ENCODE assay signal across 7 cellular contexts in the genomic region with DNA sequence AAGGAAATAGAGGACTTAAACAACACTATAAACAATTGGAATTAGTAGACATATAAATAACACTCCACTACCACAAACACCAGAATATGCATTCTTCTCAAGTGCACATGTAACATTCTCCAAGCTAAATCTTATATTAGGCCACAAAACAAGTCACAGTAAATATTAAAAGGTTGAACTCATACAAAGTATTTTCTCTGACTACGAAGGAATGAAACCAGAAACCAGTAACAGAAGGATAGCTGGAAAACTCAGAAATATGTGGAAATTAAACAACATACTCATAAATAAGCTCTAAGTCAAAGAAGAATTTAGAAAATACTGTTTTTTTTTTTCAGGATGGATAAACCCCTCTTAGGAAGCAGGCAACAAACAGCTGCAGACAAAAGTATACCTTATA.
"Had no signal": no experiment of that assay in that cellular context is flagged by ENCODE, and none has a peak within 500 bp of the region (broad histone marks: within the 10 kb centered on the region; RNA-seq: fewer than 3 reads in every experiment).

No MANE protein-coding gene starts in this region.

- H3K27ac ChIP-seq: HL-60 had no signal

- H3K4me3 Mint-ChIP-seq: IgD-negative memory B cell had no signal

- H3K4me3 ChIP-seq: K562 had no signal

- FAIRE-seq: HepG2, HTR-8/SVneo, K562 had no signal

- DNase-seq: KBM-7, KG1 had no signal

- ATAC-seq: HepG2, K562 had no signal

- H3K27me3 Mint-ChIP-seq: IgD-negative memory B cell had no signal

- H3K27ac Mint-ChIP-seq: IgD-negative memory B cell had no signal
